9 cellular contexts compared by ENCODE assay signal in genomic region chr3:11509175-11510000, GRCh38.
DNase-seq lines count a peak whose midpoint lies in the region; ATAC-seq lines count a peak whose summit lies in the region.
"Had no signal": no experiment of that assay in that cellular context is flagged by ENCODE, and none has a peak within 500 bp of the region (broad histone marks: within the 10 kb centered on the region; RNA-seq: fewer than 3 reads in every experiment).

No MANE protein-coding gene starts in this region.

- 35 to 38% methylated on average over 9 of the region's 9 CpGs for WGBS in ectodermal cell, 2 experiments
- WGBS in mesodermal cell (ENCODE audit: insufficient coverage in 2 of 2), 2 experiments: 16 to 19% methylated on average over 3 to 5 of the region's 9 CpGs

- H3K4me1 ChIP-seq in ectodermal cell (ENCODE audit: control insufficient read depth, insufficient read depth, low read length) (peaks cover 24% of the 10 kb centered on the region), mesodermal cell (ENCODE audit: control insufficient read depth, insufficient read depth, low read length, poor library complexity, severe bottlenecking) (peaks cover 43% of the 10 kb centered on the region)

- no peaks in the 10 kb centered on the region for H3K36me3 ChIP-seq in ectodermal cell (ENCODE audit: control insufficient read depth, insufficient read depth, low read length)
- H3K36me3 ChIP-seq in mesodermal cell (ENCODE audit: control insufficient read depth, insufficient read depth, low read length): peaks cover 5% of the 10 kb centered on the region

- peak overlapping the region; percentile 58 for H3K27ac ChIP-seq in ectodermal cell (ENCODE audit: insufficient read depth, low read depth, low read length, poor library complexity, severe bottlenecking)
- peak overlapping the region; percentile 95 for H3K27ac ChIP-seq in mesodermal cell (ENCODE audit: low read depth, low read length, severe bottlenecking)
- H3K27ac ChIP-seq: neutrophil had no signal

- no peak for ATAC-seq in GM21515 (IDR thresholded peaks at IDR 0.05; ENCODE audit: unreplicated experiment)

- no peaks in the 10 kb centered on the region for H3K27me3 ChIP-seq in ectodermal cell (ENCODE audit: control insufficient read depth, insufficient read depth, low read length, poor library complexity, severe bottlenecking)
- H3K27me3 ChIP-seq: neutrophil had no signal

- DNase-seq in EL (peak; percentile 85), NCI-H446 (lab: John Stamatoyannopoulos, UW) (peak; percentile 49 to 67), RPMI8226 (no peak)
- DNase-seq in activated CD8-positive, alpha-beta memory T cell treated with anti-CD3 and anti-CD28 coated beads for 24 hours: no peak
- DNase-seq in stimulated activated CD4-positive, alpha-beta T cell treated with anti-CD3 and anti-CD28 coated beads, Interleukin-4, amount 100 ng/mL, for 1 hour: no peak

- no peaks in the 10 kb centered on the region for H3K9me3 ChIP-seq in ectodermal cell (ENCODE audit: control insufficient read depth, low read length)
- H3K9me3 ChIP-seq in mesodermal cell (ENCODE audit: control insufficient read depth, low read length): no peaks in the 10 kb centered on the region
- H3K9me3 ChIP-seq: neutrophil had no signal

- H3K4me3 ChIP-seq in ectodermal cell (ENCODE audit: insufficient read depth, low read depth, low read length) (no peak overlapping the region), mesodermal cell (ENCODE audit: extremely low read depth, insufficient read depth, low read length, poor library complexity, severe bottlenecking) (no peak overlapping the region)

Comparison
In these comparisons a context has a peak if more than half of its experiments do, and no peak if none do; other contexts are left out.
1. DNase-seq: peak in EL (single experiment) and NCI-H446 (2 of 2); none in activated CD8-positive, alpha-beta memory T cell treated with anti-CD3 and anti-CD28 coated beads for 24 hours (single experiment), RPMI8226 (single experiment) and stimulated activated CD4-positive, alpha-beta T cell treated with anti-CD3 and anti-CD28 coated beads, Interleukin-4, amount 100 ng/mL, for 1 hour (single experiment).